ENCODE assay signal across 8 cellular contexts in genomic region chr19:32693151-32694108, GRCh38. TPM values are rescaled to one million over a fixed set of nuclear protein-coding genes. Genes with fewer than 3 reads are reported as not detected.
A peak's percentile ranks its signal among the peaks of the same experiment; 100 is the strongest.
DNase-seq lines count a peak whose midpoint lies in the region; ATAC-seq, FAIRE-seq and TF ChIP-seq lines count a peak whose summit lies in the region.
"Not testable (repeated sequence)": the region's sequence is repeated elsewhere in the genome, so short reads cannot be mapped to it uniquely, and the experiment has no call there.

No MANE protein-coding gene starts in this region.

- intact Hi-C loops in uterus (cut with DNase I; ENCODE audit: low total_unique reads) = not testable (repeated sequence)

- TF ChIP-seq CTCF in DND-41 (IDR thresholded peaks at IDR 0.05; ENCODE audit: borderline replicate concordance, extremely low read depth, low read length, poor library complexity, severe bottlenecking); Loucy (conservative IDR thresholded peaks at IDR 0.05; ENCODE audit: low read length); uterus (IDR thresholded peaks at IDR 0.05): not testable (repeated sequence)

- peak overlapping the region; percentile 97 for H3K27ac Mint-ChIP-seq in activated T-helper 17 cell treated with anti-CD3 and anti-CD28 coated beads, Interleukin-2, amount 50 U/mL, for 72 hours
- H3K27ac Mint-ChIP-seq in effector memory CD8-positive, alpha-beta T cell = peak overlapping the region; percentile 88 to 90
- peak overlapping the region; percentile 39 for H3K27ac Mint-ChIP-seq in memory B cell

- H3K4me3 ChIP-seq in DND-41 (ENCODE audit: low read depth in 1 of 2, low read length in 2 of 2) = peak overlapping the region; percentile 46 to 89; a peak in 3 of 4 replicates
- peak overlapping the region; percentile 100 for H3K4me3 ChIP-seq in Loucy (ENCODE audit: low read length, poor library complexity, severe bottlenecking)
- peak overlapping the region in 1 of 2 donors; percentile 90 for H3K4me3 ChIP-seq in small intestine (ENCODE audit: low read depth in 1 of 2, low read length in 2 of 2)
- H3K4me3 ChIP-seq in uterus = peak overlapping the region; percentile 41 to 76

- TF ChIP-seq POLR2A in uterus (IDR thresholded peaks at IDR 0.05) = not testable (repeated sequence)

- H3K9me2 ChIP-seq in Loucy (replicated peaks; ENCODE audit: low read depth, low read length) = not testable (repeated sequence)

- H3K9me3 Mint-ChIP-seq in activated T-helper 17 cell treated with anti-CD3 and anti-CD28 coated beads, Interleukin-2, amount 50 U/mL, for 72 hours; effector memory CD8-positive, alpha-beta T cell; memory B cell: not testable (repeated sequence)

- H3K9ac ChIP-seq in DND-41 (ENCODE audit: low read depth, low read length) (peak overlapping the region; percentile 94), Loucy (ENCODE audit: low read depth, low read length, poor library complexity, severe bottlenecking) (peak overlapping the region; percentile 97)

- H3K79me2 ChIP-seq in DND-41 (ENCODE audit: insufficient read depth, low read length) = peaks cover 69% of the 10 kb centered on the region
- peaks cover 73% of the 10 kb centered on the region for H3K79me2 ChIP-seq in Loucy (ENCODE audit: insufficient read depth, low read length)

- H3K4me2 ChIP-seq in DND-41 (ENCODE audit: insufficient read depth, low read length) = peak overlapping the region; percentile 75
- H3K4me2 ChIP-seq in Loucy (ENCODE audit: low read depth, low read length, poor library complexity, severe bottlenecking) = peak overlapping the region; percentile 92

- not testable (repeated sequence) for ATAC-seq in DND-41 (ENCODE audit: insufficient read depth, low read depth); activated T-helper 17 cell treated with anti-CD3 and anti-CD28 coated beads, Interleukin-2, amount 50 U/mL, for 72 hours (replicated peaks); memory B cell (ENCODE audit: low read depth)
- ATAC-seq in effector memory CD8-positive, alpha-beta T cell (replicated peaks) = peak; percentile 2

- not testable (repeated sequence) for H3K9me3 ChIP-seq in DND-41 (ENCODE audit: insufficient read depth, low read length, severe bottlenecking); Loucy (ENCODE audit: insufficient read depth, low read depth, low read length); small intestine (ENCODE audit: control insufficient read depth, low read depth); uterus

- FAIRE-seq in small intestine (lab: Jason Lieb, UNC) = not testable (repeated sequence)

- H3K27ac ChIP-seq in DND-41 (ENCODE audit: low read length) = peak overlapping the region; percentile 71; the same call in 1 of the 2 replicates
- H3K27ac ChIP-seq in small intestine (ENCODE audit: low read depth in 1 of 2, low read length in 1 of 2) = peak overlapping the region in 1 of 2 donors; percentile 19
- not testable (repeated sequence) for H3K27ac ChIP-seq in uterus

- H3K36me3 Mint-ChIP-seq in activated T-helper 17 cell treated with anti-CD3 and anti-CD28 coated beads, Interleukin-2, amount 50 U/mL, for 72 hours (ENCODE audit: low read depth) = peaks cover 49% of the 10 kb centered on the region
- H3K36me3 Mint-ChIP-seq in effector memory CD8-positive, alpha-beta T cell (ENCODE audit: insufficient read depth) = peaks cover 27% of the 10 kb centered on the region
- H3K36me3 Mint-ChIP-seq in memory B cell = not testable (repeated sequence)

- H3K27me3 Mint-ChIP-seq in activated T-helper 17 cell treated with anti-CD3 and anti-CD28 coated beads, Interleukin-2, amount 50 U/mL, for 72 hours; effector memory CD8-positive, alpha-beta T cell; memory B cell: not testable (repeated sequence)

- peaks cover 18% of the 10 kb centered on the region for H4K20me1 ChIP-seq in DND-41 (ENCODE audit: insufficient read depth, low read length)
- peaks cover 47% of the 10 kb centered on the region for H4K20me1 ChIP-seq in Loucy (ENCODE audit: insufficient read depth, low read length, poor library complexity, severe bottlenecking)

- H3K27me3 ChIP-seq in DND-41 (ENCODE audit: insufficient read depth, low read length, poor library complexity); Loucy (ENCODE audit: insufficient read depth, low read length, poor library complexity, severe bottlenecking); small intestine (ENCODE audit: control insufficient read depth in 2 of 2, insufficient read depth in 2 of 2, low read length in 2 of 2); uterus: not testable (repeated sequence)

- H2AFZ ChIP-seq in DND-41 (ENCODE audit: low read depth, low read length) = 0 out of 2 replicates have a peak overlapping the region, but pooled peaks have one; percentile 80
- not testable (repeated sequence) for H2AFZ ChIP-seq in Loucy (ENCODE audit: low read length)

- WGBS in small intestine, 3 donors = 64 to 79% (median 78%) methylated on average over 20 of the region's 20 CpGs

- H3K4me1 ChIP-seq in DND-41 (ENCODE audit: insufficient read depth, low read length) (peaks cover 45% of the 10 kb centered on the region), Loucy (ENCODE audit: insufficient read depth, low read length, poor library complexity, severe bottlenecking) (peaks cover 44% of the 10 kb centered on the region)
- not testable (repeated sequence) for H3K4me1 ChIP-seq in small intestine (ENCODE audit: control insufficient read depth in 2 of 2, insufficient read depth in 1 of 2, low read depth in 1 of 2, low read length in 1 of 2); uterus

- peak; percentile 60 for DNase-seq in DND-41
- DNase-seq in SW480 (ENCODE audit: low spot score) = peak; percentile 56
- peak; percentile 15 to 32 (median 20) for DNase-seq in effector memory CD8-positive, alpha-beta T cell
- DNase-seq in memory B cell (ENCODE audit: low spot score in 2 of 2); uterus: not testable (repeated sequence)
- peak; percentile 24 for DNase-seq in small intestine

- peak overlapping the region; percentile 87 for H3K4me3 Mint-ChIP-seq in activated T-helper 17 cell treated with anti-CD3 and anti-CD28 coated beads, Interleukin-2, amount 50 U/mL, for 72 hours
- H3K4me3 Mint-ChIP-seq in effector memory CD8-positive, alpha-beta T cell = peak overlapping the region; percentile 91 to 95
- peak overlapping the region; percentile 95 for H3K4me3 Mint-ChIP-seq in memory B cell

- H3K4me1 Mint-ChIP-seq in activated T-helper 17 cell treated with anti-CD3 and anti-CD28 coated beads, Interleukin-2, amount 50 U/mL, for 72 hours = peaks cover 44% of the 10 kb centered on the region
- peaks cover 52 to 64% of the 10 kb centered on the region in 2 donors for H3K4me1 Mint-ChIP-seq in effector memory CD8-positive, alpha-beta T cell (ENCODE audit: low read depth in 2 of 2)
- H3K4me1 Mint-ChIP-seq in memory B cell = peaks cover 41% of the 10 kb centered on the region

- H3K36me3 ChIP-seq in DND-41 (ENCODE audit: insufficient read depth, low read length) = peaks cover 40% of the 10 kb centered on the region
- not testable (repeated sequence) for H3K36me3 ChIP-seq in Loucy (ENCODE audit: insufficient read depth, low read length); small intestine (ENCODE audit: control insufficient read depth in 2 of 2, insufficient read depth in 2 of 2, low read length in 2 of 2); uterus

- H3F3A ChIP-seq in Loucy (ENCODE audit: low read depth) = not testable (repeated sequence)

RNA-seq across cellular contexts. Expression of gene NUDT19, which starts 1.8 kb away (rescaled TPM):
- total RNA-seq in activated T-helper 17 cell treated with anti-CD3 and anti-CD28 coated beads, Interleukin-2, amount 50 U/mL, for 72 hours = 10 to 100 TPM; 14.6 to 21.4 TPM
- 1 to 10 TPM; 7.0 to 9.6 (median 9.6) TPM for polyA plus RNA-seq in small intestine
- 1 to 10 TPM in 3 of 4 donors, not detected in 1; 1.3 to 8.4 (median 5.9) TPM for total RNA-seq in uterus

RNA-seq across cellular contexts. Expression of gene RGS9BP, which starts 17.8 kb away (rescaled TPM):
- total RNA-seq in activated T-helper 17 cell treated with anti-CD3 and anti-CD28 coated beads, Interleukin-2, amount 50 U/mL, for 72 hours = under 1 TPM; 0.48 to 0.93 TPM
- under 1 TPM in 1 of 3 donors, not detected in 2; 0.10 TPM for polyA plus RNA-seq in small intestine
- under 1 TPM in 2 of 4 donors, not detected in 2; 0.29 to 0.62 TPM for total RNA-seq in uterus

RNA-seq across cellular contexts. Expression of gene ANKRD27, which starts 18.4 kb away (rescaled TPM):
- 10 to 100 TPM; 31.7 to 40.0 TPM for total RNA-seq in activated T-helper 17 cell treated with anti-CD3 and anti-CD28 coated beads, Interleukin-2, amount 50 U/mL, for 72 hours
- 10 to 100 TPM; 11.2 to 14.8 (median 12.2) TPM for polyA plus RNA-seq in small intestine
- total RNA-seq in uterus = 10 to 100 TPM in 3 of 4 donors, 1 to 10 TPM in 1; 1.8 to 36.2 (median 22.7) TPM

RNA-seq across cellular contexts. Expression of gene TDRD12, which starts 26.1 kb away (rescaled TPM):
- 1 to 10 TPM in 1 of 2 donors, under 1 TPM in 1; 0.11 to 4.4 TPM for total RNA-seq in activated T-helper 17 cell treated with anti-CD3 and anti-CD28 coated beads, Interleukin-2, amount 50 U/mL, for 72 hours
- polyA plus RNA-seq in small intestine = under 1 TPM in 2 of 3 donors, not detected in 1; 0.12 to 0.22 TPM
- 1 to 10 TPM in 2 of 4 donors, not detected in 2; 2.0 to 5.7 TPM for total RNA-seq in uterus

Comparison
In these comparisons a context has a peak if more than half of its experiments do, and no peak if none do; other contexts are left out.
1. H3K27ac Mint-ChIP-seq: peak in every context shown above with its lines; median percentile 97 in activated T-helper 17 cell treated with anti-CD3 and anti-CD28 coated beads, Interleukin-2, amount 50 U/mL, for 72 hours; 89 in effector memory CD8-positive, alpha-beta T cell; 39 in memory B cell.